22 cellular contexts compared by ENCODE assay signal in genomic region chr5:173660481-173661280, GRCh38.
"Had no signal": no experiment of that assay in that cellular context is flagged by ENCODE, and none has a peak within 500 bp of the region (broad histone marks: within the 10 kb centered on the region; RNA-seq: fewer than 3 reads in every experiment).

No MANE protein-coding gene starts in this region.

- H3K27me3 Mint-ChIP-seq: activated CD4-positive, alpha-beta memory T cell treated with anti-CD3 and anti-CD28 coated beads, Interleukin-2, amount 10 ng/mL, durations not matched to agents 7 days and 5 days; activated CD8-positive, alpha-beta memory T cell treated with anti-CD3 and anti-CD28 coated beads, Interleukin-2, amount 10 ng/mL, durations not matched to agents 7 days and 5 days; activated T-helper 17 cell treated with anti-CD3 and anti-CD28 coated beads, Interleukin-2, amount 50 U/mL, for 72 hours; memory B cell had no signal

- H3K4me1 ChIP-seq: tibial nerve, uterus had no signal

- H3K9me3 ChIP-seq: gastrocnemius medialis, uterus had no signal

- H3K27ac ChIP-seq: gastrocnemius medialis, heart right ventricle, spleen, uterus had no signal

- H3K9me3 Mint-ChIP-seq: activated CD4-positive, alpha-beta memory T cell treated with anti-CD3 and anti-CD28 coated beads, Interleukin-2, amount 10 ng/mL, durations not matched to agents 7 days and 5 days; activated T-helper 17 cell treated with anti-CD3 and anti-CD28 coated beads, Interleukin-2, amount 50 U/mL, for 72 hours; memory B cell had no signal

- H3K4me3 Mint-ChIP-seq: activated CD4-positive, alpha-beta memory T cell treated with anti-CD3 and anti-CD28 coated beads, Interleukin-2, amount 10 ng/mL, durations not matched to agents 7 days and 5 days; activated CD8-positive, alpha-beta memory T cell treated with anti-CD3 and anti-CD28 coated beads, Interleukin-2, amount 10 ng/mL, durations not matched to agents 7 days and 5 days; activated T-helper 17 cell treated with anti-CD3 and anti-CD28 coated beads, Interleukin-2, amount 50 U/mL, for 72 hours; memory B cell had no signal

- H3K27me3 ChIP-seq: gastrocnemius medialis, heart right ventricle, spleen, tibial nerve, uterus had no signal

- H3K4me1 Mint-ChIP-seq: activated CD4-positive, alpha-beta memory T cell treated with anti-CD3 and anti-CD28 coated beads, Interleukin-2, amount 10 ng/mL, durations not matched to agents 7 days and 5 days; activated CD8-positive, alpha-beta memory T cell treated with anti-CD3 and anti-CD28 coated beads, Interleukin-2, amount 10 ng/mL, durations not matched to agents 7 days and 5 days; activated T-helper 17 cell treated with anti-CD3 and anti-CD28 coated beads, Interleukin-2, amount 50 U/mL, for 72 hours; memory B cell had no signal

- H3K36me3 ChIP-seq: gastrocnemius medialis, heart right ventricle, spleen, tibial nerve, uterus had no signal

- H3K36me3 Mint-ChIP-seq: activated CD8-positive, alpha-beta memory T cell treated with anti-CD3 and anti-CD28 coated beads, Interleukin-2, amount 10 ng/mL, durations not matched to agents 7 days and 5 days had no signal

- H3K27ac Mint-ChIP-seq: activated CD4-positive, alpha-beta memory T cell treated with anti-CD3 and anti-CD28 coated beads, Interleukin-2, amount 10 ng/mL, durations not matched to agents 7 days and 5 days; activated CD8-positive, alpha-beta memory T cell treated with anti-CD3 and anti-CD28 coated beads, Interleukin-2, amount 10 ng/mL, durations not matched to agents 7 days and 5 days; activated T-helper 17 cell treated with anti-CD3 and anti-CD28 coated beads, Interleukin-2, amount 50 U/mL, for 72 hours; memory B cell had no signal

- DNase-seq: activated CD4-positive, alpha-beta memory T cell treated with anti-CD3 and anti-CD28 coated beads, Interleukin-2, amount 10 ng/mL, durations not matched to agents 7 days and 5 days; activated CD4-positive, alpha-beta T cell treated with anti-CD3 and anti-CD28 coated beads for 48 hours; activated CD4-positive, CD25-positive, alpha-beta regulatory T cell; activated CD8-positive, alpha-beta memory T cell treated with anti-CD3 and anti-CD28 coated beads, Interleukin-2, amount 10 ng/mL, durations not matched to agents 7 days and 5 days; activated naive CD4-positive, alpha-beta T cell; activated T-cell treated with anti-CD3 and anti-CD28 coated beads, Interleukin-2, amount 50 U/mL, for 1 hour; cortex of kidney; effector CD4-positive, alpha-beta T cell; gastrocnemius medialis; heart right ventricle; kidney glomerular epithelial cell; left ventricle myocardium superior; spleen; stimulated activated CD8-positive, alpha-beta memory T cell treated with anti-CD3 and anti-CD28 coated beads, Interleukin-4, amount 100 ng/mL, for 48 hours; stimulated activated naive CD4-positive, alpha-beta T cell; T-helper 1 cell; T-helper 9 cell; uterus had no signal

- H3K4me3 ChIP-seq: gastrocnemius medialis, heart right ventricle, spleen, tibial nerve, uterus had no signal

- ATAC-seq: activated CD8-positive, alpha-beta memory T cell treated with anti-CD3 and anti-CD28 coated beads, Interleukin-2, amount 10 ng/mL, durations not matched to agents 7 days and 5 days; activated T-helper 17 cell treated with anti-CD3 and anti-CD28 coated beads, Interleukin-2, amount 50 U/mL, for 72 hours; esophagus mucosa; gastrocnemius medialis; heart right ventricle; left ventricle myocardium superior had no signal
